ENCODE assay signal across 20 cellular contexts in genomic region chr14:91031668-91032067, GRCh38. TPM values are rescaled to one million over a fixed set of nuclear protein-coding genes. Genes with fewer than 3 reads are reported as not detected.
A peak's percentile ranks its signal among the peaks of the same experiment; 100 is the strongest.
DNase-seq lines count a peak whose midpoint lies in the region; ATAC-seq, FAIRE-seq and TF ChIP-seq lines count a peak whose summit lies in the region.
"Had no signal": no experiment of that assay in that cellular context is flagged by ENCODE, and none has a peak within 500 bp of the region (broad histone marks: within the 10 kb centered on the region; RNA-seq: fewer than 3 reads in every experiment).

No MANE protein-coding gene starts in this region.

- CTCF ChIA-PET in HepG2 (lab: Yijun Ruan, JAX; ENCODE audit: low intra/inter-chr PET ratio, low total read pairs) = no interaction called here

- peak overlapping the region; percentile 76 for H3K27ac Mint-ChIP-seq in T-helper 17 cell
- H3K27ac Mint-ChIP-seq: B cell; CD4-positive, alpha-beta T cell; HFFc6 had no signal

- H3K27me3 ChIP-seq in HepG2 (ENCODE audit: control insufficient read depth in 1 of 2, insufficient read depth in 2 of 2, low read length in 2 of 2) (no peaks in the 10 kb centered on the region), right lobe of liver (no peaks in the 10 kb centered on the region), esophagus squamous epithelium (no peaks in the 10 kb centered on the region)

- no peaks in the 10 kb centered on the region for H3K4me1 ChIP-seq in HepG2 (ENCODE audit: insufficient read depth, low read length)
- no peaks in the 10 kb centered on the region for H3K4me1 ChIP-seq in right lobe of liver
- H3K4me1 ChIP-seq in kidney (ENCODE audit: control insufficient read depth in 1 of 2, insufficient read depth in 1 of 2, low read depth in 1 of 2, low read length in 2 of 2) = no peaks in the 10 kb centered on the region
- peaks cover 0 to 11% (median 9%) of the 10 kb centered on the region in 3 donors for H3K4me1 ChIP-seq in esophagus squamous epithelium

- intact Hi-C loops in HepG2 (cut with micrococcal nuclease; ENCODE audit: unreplicated experiment) (no loop called here), right lobe of liver (cut with DNase I) (no loop called here), kidney (cut with DNase I) (no loop called here), esophagus squamous epithelium (cut with DNase I) (no loop called here)

- no peak overlapping the region for H3K4me3 Mint-ChIP-seq in T-helper 17 cell
- H3K4me3 Mint-ChIP-seq: B cell; CD4-positive, alpha-beta T cell; HFFc6 had no signal

- POLR2A ChIA-PET in HepG2 (lab: Yijun Ruan, JAX) = no interaction called here

- peaks cover 54% of the 10 kb centered on the region for H3K4me1 Mint-ChIP-seq in T-helper 17 cell

- no peak for TF ChIP-seq POLR2A in HepG2 (IDR thresholded peaks at IDR 0.05; ENCODE audit: insufficient read depth in 1 of 2, low read depth in 2 of 2, low read length in 2 of 2)
- no peak for TF ChIP-seq POLR2A in right lobe of liver (IDR thresholded peaks at IDR 0.05)
- no peak for TF ChIP-seq POLR2A in esophagus squamous epithelium (IDR thresholded peaks at IDR 0.05)

- BruUV-seq in HepG2 (replicated peaks; lab: Mats Ljungman, UMichigan) = no TSS peak

- TF ChIP-seq EP300 in HepG2 (IDR thresholded peaks at IDR 0.05; ENCODE audit: low read depth in 2 of 2, low read length in 2 of 2) (no peak), HepG2 (CRISPR knock-in tag; IDR thresholded peaks at IDR 0.05; ENCODE audit: borderline replicate concordance) (no peak)

- 72% methylated on average over 4 of the region's 4 CpGs for WGBS in HepG2 (ENCODE audit: low lambda C conversion rate)
- WGBS in right lobe of liver (ENCODE audit: insufficient coverage, low coverage, low lambda C conversion rate, missing lambda C conversion rate) = 94% methylated on average over 4 of the region's 4 CpGs
- 90 to 94% methylated on average over 4 of the region's 4 CpGs for WGBS in esophagus squamous epithelium, 2 donors

- H3K79me2 ChIP-seq in HepG2 (ENCODE audit: insufficient read depth, low read length) = no peaks in the 10 kb centered on the region

- H4K20me1 ChIP-seq in HepG2 (ENCODE audit: insufficient read depth, low read length) = no peaks in the 10 kb centered on the region

- no peak for TF ChIP-seq RAD21 in HepG2 (CRISPR knock-in tag; IDR thresholded peaks at IDR 0.05)

- no peak for ATAC-seq in HepG2
- no peak for ATAC-seq in right lobe of liver
- ATAC-seq in T-helper 17 cell = no peak
- ATAC-seq in GM21526 (IDR thresholded peaks at IDR 0.05; ENCODE audit: low FRiP score, unreplicated experiment) = no peak
- ATAC-seq in GM18498 (IDR thresholded peaks at IDR 0.05; ENCODE audit: unreplicated experiment) = no peak

- H2AFZ ChIP-seq in HepG2 (ENCODE audit: low read length) = no peak overlapping the region

- H3K4me3 ChIP-seq in HepG2 (replicated peaks in 1 of 3; ENCODE audit: insufficient read depth in 1 of 3, low read depth in 2 of 3, low read length in 3 of 3) (no peak overlapping the region), right lobe of liver (no peak overlapping the region), kidney (ENCODE audit: low read length in 2 of 2) (no peak overlapping the region), esophagus squamous epithelium (no peak overlapping the region)
- H3K4me3 ChIP-seq: HAP-1 had no signal

- DNase-seq in HepG2 (ENCODE audit: low spot score) (no peak), right lobe of liver (no peak), T-helper 17 cell (no peak), kidney (no peak), KG1 (lab: John Stamatoyannopoulos, UW) (no peak), esophagus squamous epithelium (lab: John Stamatoyannopoulos, UW) (no peak)
- DNase-seq: C1 segment of cervical spinal cord; Calu3; CD4-positive, alpha-beta T cell; DMS 273 treated with DMSO at 0.1 percent for 48 hours; DMS79; GOT3; HFFc6; Karpas-422 had no signal

- in situ Hi-C loops in HepG2 (cut with HindIII; ENCODE audit: extremely low pct_ligation_motif_present, low pct_unique_long_range_greater_than_20kb) = no loop called here

- H3K27ac ChIP-seq in HepG2 (ENCODE audit: extremely low read length, insufficient read depth, low read length) = no peak overlapping the region
- no peak overlapping the region for H3K27ac ChIP-seq in right lobe of liver
- H3K27ac ChIP-seq in kidney (ENCODE audit: low read depth in 2 of 2, low read length in 2 of 2) = no peak overlapping the region
- H3K27ac ChIP-seq in esophagus squamous epithelium = no peak overlapping the region
- H3K27ac ChIP-seq: 22Rv1 had no signal

- no peaks in the 10 kb centered on the region for H3K9me3 ChIP-seq in HepG2 (ENCODE audit: low read length)
- no peaks in the 10 kb centered on the region for H3K9me3 ChIP-seq in right lobe of liver
- H3K9me3 ChIP-seq in T-helper 17 cell (ENCODE audit: control insufficient read depth, low read length, poor library complexity, severe bottlenecking) = no peaks in the 10 kb centered on the region
- H3K9me3 ChIP-seq in kidney (ENCODE audit: control insufficient read depth in 1 of 2, low read length in 2 of 2) = no peaks in the 10 kb centered on the region
- peaks cover 0 to 4% (median 0%) of the 10 kb centered on the region in 3 donors for H3K9me3 ChIP-seq in esophagus squamous epithelium
- H3K9me3 ChIP-seq: HAP-1 had no signal

- TF ChIP-seq CTCF in HepG2 (CRISPR knock-in tag; IDR thresholded peaks at IDR 0.05) (no peak), right lobe of liver (IDR thresholded peaks at IDR 0.05) (no peak), kidney (IDR thresholded peaks at IDR 0.05; ENCODE audit: borderline replicate concordance, extremely low read depth, insufficient read depth) (no peak), esophagus squamous epithelium (IDR thresholded peaks at IDR 0.05) (no peak)

- FAIRE-seq in HepG2 (lab: Jason Lieb, UNC) (no peak), kidney (lab: Jason Lieb, UNC) (peak; percentile 41)
- FAIRE-seq: GM12891 had no signal

- H3K36me3 ChIP-seq in HepG2 (replicated peaks in 1 of 2; ENCODE audit: control insufficient read depth in 1 of 2, insufficient read depth in 2 of 2, low read length in 2 of 2) (no peaks in the 10 kb centered on the region), right lobe of liver (no peaks in the 10 kb centered on the region), kidney (ENCODE audit: control insufficient read depth in 1 of 2, insufficient read depth in 2 of 2, low read length in 2 of 2) (no peaks in the 10 kb centered on the region), esophagus squamous epithelium (peaks cover 0 to 6% (median 0%) of the 10 kb centered on the region in 3 donors)
- H3K36me3 ChIP-seq: HAP-1 had no signal

- H3K27me3 Mint-ChIP-seq in T-helper 17 cell = no peaks in the 10 kb centered on the region
- H3K27me3 Mint-ChIP-seq: B cell; CD4-positive, alpha-beta T cell had no signal

- H3K9ac ChIP-seq in HepG2 (ENCODE audit: insufficient read depth, low read depth, low read length) = no peak overlapping the region
- H3K9ac ChIP-seq in kidney (ENCODE audit: low read length in 2 of 2) = no peak overlapping the region

- H3K36me3 Mint-ChIP-seq in T-helper 17 cell (ENCODE audit: low read depth) = peaks cover 6% of the 10 kb centered on the region

- H3K4me2 ChIP-seq in HepG2 (ENCODE audit: low read depth, low read length) = no peak overlapping the region

RNA-seq across cellular contexts. Expression of gene RPS6KA5, which starts 28.8 kb away (rescaled TPM):
- total RNA-seq in HepG2 (2016; rRNA removed; fragmentation: Illumina TruSeq; extraction: Trizol) = 0.58 and 0.65 TPM in 2 replicates
- total RNA-seq in HepG2 (2016; cell fraction: cytosol; rRNA removed; fragmentation: Illumina TruSeq; extraction: Trizol; ENCODE audit: low read depth) = 0.10 and 0.44 TPM in 2 replicates
- total RNA-seq in HepG2 (2016; cell fraction: insoluble cytoplasmic fraction; rRNA removed; fragmentation: Illumina TruSeq; extraction: Trizol) = 0.59 and 0.67 TPM in 2 replicates
- total RNA-seq in HepG2 (2016; cell fraction: membrane; rRNA removed; fragmentation: Illumina TruSeq; extraction: Trizol) = 0.21 and 0.25 TPM in 2 replicates
- total RNA-seq in HepG2 (2016; cell fraction: nucleus; rRNA removed; fragmentation: Illumina TruSeq; extraction: Trizol) = 0.81 and 0.84 TPM in 2 replicates
- 0.40 and 0.50 TPM in 2 replicates for polyA plus RNA-seq in HepG2 (2011; rRNA removed)
- polyA plus RNA-seq in HepG2 (2011; cell fraction: cytosol; rRNA removed) = 0.27 and 0.42 TPM in 2 replicates
- polyA plus RNA-seq in HepG2 (2011; cell fraction: nucleus; rRNA removed) = 0.43 and 0.88 TPM in 2 replicates
- polyA plus RNA-seq in HepG2 (2012) = 1.2 and 1.7 TPM in 2 replicates
- polyA plus RNA-seq in HepG2 (2016; cell fraction: cytosol; fragmentation: Illumina TruSeq; extraction: Trizol; ENCODE audit: low read depth) = under 0.01 and 0.05 TPM in 2 replicates
- 0.30 and 0.43 TPM in 2 replicates for polyA plus RNA-seq in HepG2 (2016; cell fraction: insoluble cytoplasmic fraction; fragmentation: Illumina TruSeq; extraction: Trizol; ENCODE audit: low read depth)
- 0.03 and 0.06 TPM in 2 replicates for polyA plus RNA-seq in HepG2 (2016; cell fraction: membrane; fragmentation: Illumina TruSeq; extraction: Trizol; ENCODE audit: low read depth)
- polyA plus RNA-seq in HepG2 (2016; cell fraction: nucleus; fragmentation: Illumina TruSeq; extraction: Trizol; ENCODE audit: insufficient read depth, low read depth) = 0.30 and 0.45 TPM in 2 replicates
- polyA minus RNA-seq in HepG2 (2011; rRNA and poly(A)+ RNA removed; ENCODE audit: low replicate concordance) = 0.44 and 8.9 TPM in 2 replicates
- 0.44 and 1.2 TPM in 2 replicates for polyA minus RNA-seq in HepG2 (2011; cell fraction: cytosol; rRNA and poly(A)+ RNA removed)
- polyA minus RNA-seq in HepG2 (2011; cell fraction: nucleus; rRNA and poly(A)+ RNA removed) = 3.4 and 3.7 TPM in 2 replicates
- total RNA-seq in right lobe of liver = 1 to 10 TPM in 5 of 6 experiments, under 1 TPM in 1; 0.31 to 3.5 (median 1.7) TPM
- total RNA-seq in T-helper 17 cell = 10 to 100 TPM; 35.4 to 42.0 TPM
- total RNA-seq in kidney = 9.4 TPM
- polyA plus RNA-seq in kidney (ENCODE audit: insufficient read depth, low read depth, low replicate concordance) = 0.95 TPM
- 10 to 100 TPM in 1 of 4 donors, 1 to 10 TPM in 3; 3.1 to 10.5 (median 8.1) TPM for total RNA-seq in esophagus squamous epithelium
